14 cellular contexts compared by ENCODE assay signal in genomic region chr17:80971704-80972304, GRCh38. TPM values are rescaled to one million over a fixed set of nuclear protein-coding genes. Genes with fewer than 3 reads are reported as not detected.
DNase-seq lines count a peak whose midpoint lies in the region; ATAC-seq and TF ChIP-seq lines count a peak whose summit lies in the region.
"Had no signal": no experiment of that assay in that cellular context is flagged by ENCODE, and none has a peak within 500 bp of the region (broad histone marks: within the 10 kb centered on the region; RNA-seq: fewer than 3 reads in every experiment).

No MANE protein-coding gene starts in this region.

- H3K36me3 Mint-ChIP-seq in glutamatergic neuron (ENCODE audit: unreplicated experiment): no peaks in the 10 kb centered on the region
- H3K36me3 Mint-ChIP-seq in stimulated activated effector memory CD8-positive, alpha-beta T cell treated with anti-CD3 and anti-CD28 coated beads, Interleukin-12 subunit alpha, Interleukin-12 subunit beta, amount 100 ng/mL, for 72 hours: peaks cover 49% of the 10 kb centered on the region
- H3K36me3 Mint-ChIP-seq: CD8-positive, alpha-beta memory T cell; IgD-negative memory B cell had no signal

- no peak overlapping the region for H3K4me3 Mint-ChIP-seq in glutamatergic neuron (ENCODE audit: unreplicated experiment)
- H3K4me3 Mint-ChIP-seq in stimulated activated effector memory CD8-positive, alpha-beta T cell treated with anti-CD3 and anti-CD28 coated beads, Interleukin-12 subunit alpha, Interleukin-12 subunit beta, amount 100 ng/mL, for 72 hours: no peak overlapping the region
- H3K4me3 Mint-ChIP-seq: B cell; CD8-positive, alpha-beta memory T cell; IgD-negative memory B cell had no signal

- ATAC-seq in stimulated activated effector memory CD8-positive, alpha-beta T cell treated with anti-CD3 and anti-CD28 coated beads, Interleukin-12 subunit alpha, Interleukin-12 subunit beta, amount 100 ng/mL, for 72 hours: no peak

- no peak overlapping the region for H3K27ac Mint-ChIP-seq in glutamatergic neuron (ENCODE audit: unreplicated experiment)
- H3K27ac Mint-ChIP-seq in stimulated activated effector memory CD8-positive, alpha-beta T cell treated with anti-CD3 and anti-CD28 coated beads, Interleukin-12 subunit alpha, Interleukin-12 subunit beta, amount 100 ng/mL, for 72 hours: peak overlapping the region; percentile 88
- H3K27ac Mint-ChIP-seq: B cell, IgD-negative memory B cell had no signal

- no peak overlapping the region for H3K9ac ChIP-seq in BLaER1
- H3K9ac ChIP-seq: GM23248 had no signal

- peaks cover 9% of the 10 kb centered on the region for H3K27me3 Mint-ChIP-seq in glutamatergic neuron (ENCODE audit: unreplicated experiment)

- DNase-seq in glutamatergic neuron (peak; percentile 28), right atrium auricular region (ENCODE audit: low spot score) (no peak), D341Med (ENCODE audit: low spot score) (no peak)
- no peak for DNase-seq in stimulated activated effector memory CD8-positive, alpha-beta T cell treated with anti-CD3 and anti-CD28 coated beads, Interleukin-12 subunit alpha, Interleukin-12 subunit beta, amount 100 ng/mL, for 72 hours (ENCODE audit: low spot score in 2 of 2)
- DNase-seq in stimulated activated CD4-positive, alpha-beta T cell treated with anti-CD3 and anti-CD28 coated beads, Interleukin-4, amount 100 ng/mL, for 24 hours: no peak
- DNase-seq: Caco-2; CD8-positive, alpha-beta memory T cell; DMS79; GM23248; H7 had no signal

- no peak for TF ChIP-seq CTCF in HEK293 (tag by site-specific recombination; IDR thresholded peaks at IDR 0.05)
- TF ChIP-seq CTCF in glutamatergic neuron (IDR thresholded peaks at IDR 0.05; ENCODE audit: partially characterized antibody, unreplicated experiment): no peak
- TF ChIP-seq CTCF in right atrium auricular region (IDR thresholded peaks at IDR 0.05): no peak

- POLR2A ChIA-PET in HEK293 (lab: Yijun Ruan, JAX): no interaction called here

- H3K4me3 ChIP-seq in BLaER1 (no peak overlapping the region), HEK293 (ENCODE audit: low read depth, low read length) (no peak overlapping the region), right atrium auricular region (no peak overlapping the region)
- H3K4me3 ChIP-seq: GM23248 had no signal

- 0 out of 2 replicates have a peak overlapping the region, but pooled peaks have one; percentile 26 for H3K27ac ChIP-seq in BLaER1
- no peak overlapping the region for H3K27ac ChIP-seq in HEK293 (ENCODE audit: extremely low read depth, low read depth, low read length)
- H3K27ac ChIP-seq in right atrium auricular region: no peak overlapping the region
- H3K27ac ChIP-seq: GM23248 had no signal

- CTCF ChIA-PET in HEK293 (lab: Yijun Ruan, JAX): interaction anchor here (0.7 to 1.0 kb wide), 3 partner anchors 10 to 670 kb away, joined by 3 to 4 read pairs (median 3); no protein-coding TSS in a partner anchor

- H3K27me3 ChIP-seq in BLaER1: peaks cover 14% of the 10 kb centered on the region; the same call in 1 of the 2 replicates
- no peaks in the 10 kb centered on the region for H3K27me3 ChIP-seq in right atrium auricular region

- H3K9me3 ChIP-seq in BLaER1: no peaks in the 10 kb centered on the region
- H3K9me3 ChIP-seq in HEK293 (ENCODE audit: control insufficient read depth, insufficient read depth, low read depth, low read length): no peaks in the 10 kb centered on the region
- H3K9me3 ChIP-seq in right atrium auricular region: no peaks in the 10 kb centered on the region
- H3K9me3 ChIP-seq: Caco-2 had no signal

- peak overlapping the region; percentile 60 for H3K4me2 ChIP-seq in BLaER1

- peaks cover 4% of the 10 kb centered on the region for H3K9me3 Mint-ChIP-seq in glutamatergic neuron (ENCODE audit: unreplicated experiment)
- no peaks in the 10 kb centered on the region for H3K9me3 Mint-ChIP-seq in stimulated activated effector memory CD8-positive, alpha-beta T cell treated with anti-CD3 and anti-CD28 coated beads, Interleukin-12 subunit alpha, Interleukin-12 subunit beta, amount 100 ng/mL, for 72 hours
- H3K9me3 Mint-ChIP-seq: CD8-positive, alpha-beta memory T cell; IgD-negative memory B cell had no signal

- H3K4me1 Mint-ChIP-seq in glutamatergic neuron (ENCODE audit: low read depth, unreplicated experiment): peaks cover 2% of the 10 kb centered on the region
- peaks cover 8% of the 10 kb centered on the region for H3K4me1 Mint-ChIP-seq in stimulated activated effector memory CD8-positive, alpha-beta T cell treated with anti-CD3 and anti-CD28 coated beads, Interleukin-12 subunit alpha, Interleukin-12 subunit beta, amount 100 ng/mL, for 72 hours

- H3K4me1 ChIP-seq in BLaER1: peaks cover 51% of the 10 kb centered on the region
- H3K4me1 ChIP-seq in HEK293 (ENCODE audit: control insufficient read depth, insufficient read depth, low read length): no peaks in the 10 kb centered on the region
- peaks cover 0 to 25% of the 10 kb centered on the region in 2 donors for H3K4me1 ChIP-seq in right atrium auricular region
- H3K4me1 ChIP-seq: Caco-2 had no signal

- H3K36me3 ChIP-seq in BLaER1 (no peaks in the 10 kb centered on the region), HEK293 (ENCODE audit: control insufficient read depth in 2 of 2, insufficient read depth in 1 of 2, low read length in 2 of 2) (no peaks in the 10 kb centered on the region), right atrium auricular region (no peaks in the 10 kb centered on the region)

- peaks cover 30% of the 10 kb centered on the region; the same call in 1 of the 2 replicates for H4K20me1 ChIP-seq in BLaER1

TF ChIP-seq in HEK293, 187 proteins besides CTCF, POLR2A, EP300 and RAD21:
- TF ChIP-seq ZIC2 (tag by site-specific recombination; IDR thresholded peaks at IDR 0.05) (peak; percentile 58), ZNF426 (tag by site-specific recombination; IDR thresholded peaks at IDR 0.05) (no peak)

RNA-seq across cellular contexts. Expression of gene CHMP6, which starts 19.8 kb away (rescaled TPM):
- 24.3 TPM for total RNA-seq in glutamatergic neuron (ENCODE audit: unreplicated experiment)
- 10 to 100 TPM; 12.9 to 17.5 TPM for total RNA-seq in right atrium auricular region
